Comparison of ENCODE assay signal across 1 cellular context in the genomic region with DNA sequence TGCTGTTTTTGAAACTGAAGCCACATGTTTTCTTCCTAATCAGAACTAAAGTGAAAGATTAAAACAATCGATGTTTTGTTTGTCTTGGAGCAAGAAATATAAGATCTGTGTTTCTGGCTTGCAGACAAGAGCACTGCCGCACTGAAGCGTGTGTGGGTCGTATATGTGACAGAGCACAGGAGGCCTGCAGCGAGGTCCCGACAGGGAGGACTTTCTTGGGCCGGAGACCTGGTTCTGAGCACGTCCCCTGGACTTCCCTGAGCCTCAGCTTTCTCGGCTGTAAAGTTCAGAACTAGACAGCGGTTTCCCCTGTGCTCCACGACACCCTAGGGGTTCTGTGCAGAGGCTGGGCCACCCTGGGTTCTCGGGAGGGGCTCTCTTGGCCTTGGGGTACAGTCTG.
TF ChIP-seq lines count a peak whose summit lies in the region.

No MANE protein-coding gene starts in this region.

TF ChIP-seq in IMR-90, 13 proteins besides CTCF, POLR2A, EP300 and RAD21 (continued from another document):
- TF ChIP-seq FOS (IDR thresholded peaks at IDR 0.05; ENCODE audit: low read depth, low read length) (no peak), RFX5 (IDR thresholded peaks at IDR 0.05; ENCODE audit: low read depth, low read length) (no peak), BHLHE40 (IDR thresholded peaks at IDR 0.05; ENCODE audit: low read depth, low read length) (no peak), CEBPB (IDR thresholded peaks at IDR 0.05; ENCODE audit: low read depth, low read length) (no peak), SMC3 (IDR thresholded peaks at IDR 0.05; ENCODE audit: low read depth, low read length) (no peak)
TF ChIP-seq in IMR-90: peak in this region for 0.
